ENCODE assay signal across 19 cellular contexts in genomic region chr12:124823272-124823970, GRCh38.
"Had no signal": no experiment of that assay in that cellular context is flagged by ENCODE, and none has a peak within 500 bp of the region (broad histone marks: within the 10 kb centered on the region; RNA-seq: fewer than 3 reads in every experiment).

No MANE protein-coding gene starts in this region.

- ATAC-seq: activated naive CD4-positive, alpha-beta T cell treated with anti-CD3 and anti-CD28 coated beads, Interleukin-2, amount 50 U/mL, for 72 hours; foreskin keratinocyte; stimulated activated memory B cell treated with anti-CD40 and anti-IgM and Interleukin-4, amounts not matched to agents 10 μg/mL and 1 μg/mL and 100 μg/mL, for 72 hours had no signal

- H3K4me3 Mint-ChIP-seq: naive B cell; neural crest cell; stimulated activated memory B cell treated with anti-CD40 and anti-IgM and Interleukin-4, amounts not matched to agents 10 μg/mL and 1 μg/mL and 100 μg/mL, for 72 hours had no signal

- H3K4me2 ChIP-seq: smooth muscle cell had no signal

- H3K9me3 ChIP-seq: sigmoid colon, transverse colon, uterus had no signal

- H3K27ac ChIP-seq: coronary artery, foreskin keratinocyte, sigmoid colon, transverse colon, uterus had no signal

- DNase-seq: activated T-cell treated with anti-CD3 and anti-CD28 coated beads, Interleukin-2, amount 50 U/mL, for 1 hour; cerebellar nuclear complex; erythroblast; foreskin keratinocyte; kidney glomerular epithelial cell; mesenchymal stem cell; naive B cell; occipital lobe; posterior cingulate gyrus; sigmoid colon; stimulated activated CD4-positive, alpha-beta T cell treated with anti-CD3 and anti-CD28 coated beads, Interleukin-15, amount 100 ng/mL, for 24 hours; T-helper 1 cell; transverse colon; uterus had no signal

- H3K4me1 ChIP-seq: foreskin keratinocyte, sigmoid colon, uterus had no signal

- H3K27me3 Mint-ChIP-seq: naive B cell; stimulated activated memory B cell treated with anti-CD40 and anti-IgM and Interleukin-4, amounts not matched to agents 10 μg/mL and 1 μg/mL and 100 μg/mL, for 72 hours had no signal

- H3K4me3 ChIP-seq: coronary artery, sigmoid colon, smooth muscle cell, transverse colon, uterus had no signal

- H3K27ac Mint-ChIP-seq: activated naive CD4-positive, alpha-beta T cell treated with anti-CD3 and anti-CD28 coated beads, Interleukin-2, amount 50 U/mL, for 72 hours; stimulated activated memory B cell treated with anti-CD40 and anti-IgM and Interleukin-4, amounts not matched to agents 10 μg/mL and 1 μg/mL and 100 μg/mL, for 72 hours had no signal

- H3K27me3 ChIP-seq: foreskin keratinocyte, sigmoid colon, transverse colon, uterus had no signal

- H3K9me3 Mint-ChIP-seq: activated naive CD4-positive, alpha-beta T cell treated with anti-CD3 and anti-CD28 coated beads, Interleukin-2, amount 50 U/mL, for 72 hours; naive B cell; neural crest cell; stimulated activated memory B cell treated with anti-CD40 and anti-IgM and Interleukin-4, amounts not matched to agents 10 μg/mL and 1 μg/mL and 100 μg/mL, for 72 hours had no signal

- H3K36me3 Mint-ChIP-seq: activated naive CD4-positive, alpha-beta T cell treated with anti-CD3 and anti-CD28 coated beads, Interleukin-2, amount 50 U/mL, for 72 hours; naive B cell had no signal

- H3K36me3 ChIP-seq: sigmoid colon, transverse colon, uterus had no signal
